Comparison of ENCODE assay signal across 1 cellular context in the genomic region with DNA sequence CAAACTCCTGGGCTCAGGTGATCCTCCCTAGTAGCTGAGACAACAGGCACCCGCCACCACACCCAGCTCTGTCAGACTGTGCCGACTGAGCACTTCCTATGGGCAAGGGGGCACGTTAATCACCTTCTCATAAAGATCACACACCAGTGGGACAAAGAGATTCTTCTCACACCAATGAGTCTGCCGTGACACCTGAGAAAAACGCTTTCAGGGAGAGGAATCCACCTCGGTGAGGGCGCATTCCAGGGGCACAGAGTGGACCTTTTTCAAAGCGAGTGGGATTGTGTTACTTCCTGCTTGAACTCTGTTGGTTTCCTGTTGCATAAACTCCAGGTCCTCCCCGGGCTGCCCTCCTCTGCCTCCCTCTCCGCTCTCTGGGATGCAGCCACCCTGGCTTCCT.
TF ChIP-seq lines count a peak whose summit lies in the region.

No MANE protein-coding gene starts in this region.

TF ChIP-seq in GM12878, 131 proteins besides CTCF, POLR2A, EP300 and RAD21:
- TF ChIP-seq EGR1 (IDR thresholded peaks at IDR 0.05; ENCODE audit: borderline replicate concordance in 1 of 2, low read depth in 2 of 2, low read length in 2 of 2) (no peak), CBFB (IDR thresholded peaks at IDR 0.05; ENCODE audit: low read depth) (no peak), PRDM15 (CRISPR knock-in tag; IDR thresholded peaks at IDR 0.05) (no peak), CHD1 (IDR thresholded peaks at IDR 0.05; ENCODE audit: low read depth, low read length) (no peak), SPI1 (IDR thresholded peaks at IDR 0.05; ENCODE audit: borderline replicate concordance, insufficient read depth, low read depth, low read length) (no peak), SP1 (IDR thresholded peaks at IDR 0.05; ENCODE audit: low read depth, low read length) (no peak), ZNF217 (IDR thresholded peaks at IDR 0.05) (no peak), SKIL (IDR thresholded peaks at IDR 0.05; ENCODE audit: low read depth, poor library complexity, severe bottlenecking) (no peak), JUND (IDR thresholded peaks at IDR 0.05; ENCODE audit: low read depth, low read length) (no peak), NR2F1 (conservative IDR thresholded peaks at IDR 0.05) (no peak), IRF4 (IDR thresholded peaks at IDR 0.05; ENCODE audit: low read depth, low read length) (no peak)
- TF ChIP-seq, protein P1, sequence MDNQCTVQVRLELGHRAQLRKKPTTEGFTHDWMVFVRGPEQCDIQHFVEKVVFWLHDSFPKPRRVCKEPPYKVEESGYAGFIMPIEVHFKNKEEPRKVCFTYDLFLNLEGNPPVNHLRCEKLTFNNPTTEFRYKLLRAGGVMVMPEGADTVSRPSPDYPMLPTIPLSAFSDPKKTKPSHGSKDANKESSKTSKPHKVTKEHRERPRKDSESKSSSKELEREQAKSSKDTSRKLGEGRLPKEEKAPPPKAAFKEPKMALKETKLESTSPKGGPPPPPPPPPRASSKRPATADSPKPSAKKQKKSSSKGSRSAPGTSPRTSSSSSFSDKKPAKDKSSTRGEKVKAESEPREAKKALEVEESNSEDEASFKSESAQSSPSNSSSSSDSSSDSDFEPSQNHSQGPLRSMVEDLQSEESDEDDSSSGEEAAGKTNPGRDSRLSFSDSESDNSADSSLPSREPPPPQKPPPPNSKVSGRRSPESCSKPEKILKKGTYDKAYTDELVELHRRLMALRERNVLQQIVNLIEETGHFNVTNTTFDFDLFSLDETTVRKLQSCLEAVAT (IDR thresholded peaks at IDR 0.05) = no peak
- TF ChIP-seq, protein P2, sequence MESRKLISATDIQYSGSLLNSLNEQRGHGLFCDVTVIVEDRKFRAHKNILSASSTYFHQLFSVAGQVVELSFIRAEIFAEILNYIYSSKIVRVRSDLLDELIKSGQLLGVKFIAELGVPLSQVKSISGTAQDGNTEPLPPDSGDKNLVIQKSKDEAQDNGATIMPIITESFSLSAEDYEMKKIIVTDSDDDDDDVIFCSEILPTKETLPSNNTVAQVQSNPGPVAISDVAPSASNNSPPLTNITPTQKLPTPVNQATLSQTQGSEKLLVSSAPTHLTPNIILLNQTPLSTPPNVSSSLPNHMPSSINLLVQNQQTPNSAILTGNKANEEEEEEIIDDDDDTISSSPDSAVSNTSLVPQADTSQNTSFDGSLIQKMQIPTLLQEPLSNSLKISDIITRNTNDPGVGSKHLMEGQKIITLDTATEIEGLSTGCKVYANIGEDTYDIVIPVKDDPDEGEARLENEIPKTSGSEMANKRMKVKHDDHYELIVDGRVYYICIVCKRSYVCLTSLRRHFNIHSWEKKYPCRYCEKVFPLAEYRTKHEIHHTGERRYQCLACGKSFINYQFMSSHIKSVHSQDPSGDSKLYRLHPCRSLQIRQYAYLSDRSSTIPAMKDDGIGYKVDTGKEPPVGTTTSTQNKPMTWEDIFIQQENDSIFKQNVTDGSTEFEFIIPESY (IDR thresholded peaks at IDR 0.05) = no peak
